Comparison of ENCODE assay signal across 8 cellular contexts in the genomic region with DNA sequence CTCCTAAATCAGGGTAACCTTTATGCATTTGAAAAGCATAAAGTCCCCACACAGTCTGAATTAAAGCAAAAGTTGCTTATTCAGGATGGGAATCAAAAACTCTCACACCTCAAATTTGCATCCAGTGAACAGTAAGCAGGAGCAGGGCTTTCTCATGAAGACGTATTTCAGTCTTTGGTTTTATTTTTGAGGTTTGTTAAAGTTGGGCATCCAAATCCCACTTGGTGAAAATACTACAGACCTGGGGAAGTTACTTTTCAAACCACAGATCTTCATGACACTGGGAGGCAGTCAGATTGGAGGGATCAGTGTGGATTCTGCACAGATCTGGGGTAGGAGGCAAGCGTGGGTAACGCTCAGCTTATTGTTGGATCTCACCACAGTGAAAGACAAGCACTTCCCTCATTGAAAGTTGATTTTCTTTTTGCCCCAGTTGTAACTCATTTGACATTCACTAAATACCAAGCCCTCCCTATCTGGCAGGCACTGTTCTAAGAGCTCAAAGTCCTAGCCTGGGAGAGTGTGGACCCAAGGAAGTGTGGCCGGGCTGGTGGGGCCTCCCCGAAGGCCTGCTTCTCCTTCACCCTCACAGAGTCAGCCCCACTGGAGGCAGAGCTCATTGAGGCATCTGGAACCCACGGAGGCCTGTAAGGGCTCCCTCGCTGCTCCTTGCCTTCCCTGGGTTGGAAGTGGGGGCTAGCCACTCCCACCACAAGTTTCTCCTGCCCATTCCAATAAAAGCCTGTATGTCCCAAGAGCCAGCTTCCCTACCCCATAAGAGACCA. TPM values are rescaled to one million over a fixed set of nuclear protein-coding genes. Genes with fewer than 3 reads are reported as not detected.
A peak's percentile ranks its signal among the peaks of the same experiment; 100 is the strongest.
DNase-seq lines count a peak whose midpoint lies in the region; ATAC-seq and TF ChIP-seq lines count a peak whose summit lies in the region.

No MANE protein-coding gene starts in this region.

- H3K9me3 ChIP-seq in spleen = no peaks in the 10 kb centered on the region

- H3K4me1 Mint-ChIP-seq in activated T-helper 17 cell treated with anti-CD3 and anti-CD28 coated beads, Interleukin-2, amount 50 U/mL, for 72 hours = peaks cover 53% of the 10 kb centered on the region

- H3K27me3 Mint-ChIP-seq in activated T-helper 17 cell treated with anti-CD3 and anti-CD28 coated beads, Interleukin-2, amount 50 U/mL, for 72 hours = no peaks in the 10 kb centered on the region

- peak overlapping the region; percentile 93 to 99 (median 96) for H3K27ac ChIP-seq in spleen

- 48 to 64% (median 56%) methylated on average over 7 of the region's 7 CpGs for WGBS in spleen, 5 donors

- H3K36me3 Mint-ChIP-seq in activated T-helper 17 cell treated with anti-CD3 and anti-CD28 coated beads, Interleukin-2, amount 50 U/mL, for 72 hours (ENCODE audit: low read depth) = peaks cover 88% of the 10 kb centered on the region

- H3K27me3 ChIP-seq in spleen (replicated peaks in 1 of 7) = no peaks in the 10 kb centered on the region

- peak overlapping the region; percentile 94 for H3K4me3 Mint-ChIP-seq in activated T-helper 17 cell treated with anti-CD3 and anti-CD28 coated beads, Interleukin-2, amount 50 U/mL, for 72 hours

- TF ChIP-seq POLR2A in spleen (IDR thresholded peaks at IDR 0.05) = no peak

- TF ChIP-seq CTCF in HFF-Myc (IDR thresholded peaks at IDR 0.05; ENCODE audit: low read depth, low read length, missing control alignments) (no peak), spleen (IDR thresholded peaks at IDR 0.05 in 8 of 11, conservative IDR thresholded peaks at IDR 0.05 in 3 of 11) (no peak)

- DNase-seq in HFF-Myc (ENCODE audit: extremely low read depth, low read depth) = no peak
- peak; percentile 87 for DNase-seq in spleen
- DNase-seq in DMS79 (lab: John Stamatoyannopoulos, UW) = no peak
- no peak for DNase-seq in activated CD4-positive, alpha-beta T cell treated with anti-CD3 and anti-CD28 coated beads, Interleukin-2, amount 50 U/mL, for 48 hours

- intact Hi-C loops in spleen (cut with DNase I; ENCODE audit: low total_unique reads) = no loop called here

- H3K27ac Mint-ChIP-seq in activated T-helper 17 cell treated with anti-CD3 and anti-CD28 coated beads, Interleukin-2, amount 50 U/mL, for 72 hours = peak overlapping the region; percentile 99

- no peak for ATAC-seq in activated T-helper 17 cell treated with anti-CD3 and anti-CD28 coated beads, Interleukin-2, amount 50 U/mL, for 72 hours (replicated peaks)
- ATAC-seq in GM18907 (IDR thresholded peaks at IDR 0.05; ENCODE audit: unreplicated experiment) = no peak
- no peak for ATAC-seq in HG02571 (IDR thresholded peaks at IDR 0.05; ENCODE audit: unreplicated experiment)

- no peaks in the 10 kb centered on the region for H3K9me3 Mint-ChIP-seq in activated T-helper 17 cell treated with anti-CD3 and anti-CD28 coated beads, Interleukin-2, amount 50 U/mL, for 72 hours

- H3K4me1 ChIP-seq in spleen = peaks cover 41 to 97% (median 93%) of the 10 kb centered on the region in 6 donors

- H3K4me3 ChIP-seq in HFF-Myc (replicated peaks; ENCODE audit: low read depth, low read length) = peak overlapping the region; percentile 38
- peak overlapping the region; percentile 6 for H3K4me3 ChIP-seq in iPS-11a (ENCODE audit: low read depth, low read length)
- peak overlapping the region in 7 of 8 donors; percentile 42 to 76 (median 47) for H3K4me3 ChIP-seq in spleen

- H3K36me3 ChIP-seq in spleen = peaks cover 0 to 33% (median 0%) of the 10 kb centered on the region in 6 donors

RNA-seq across cellular contexts. Expression of a gene that starts 0.8 kb away (rescaled TPM):
- 10 to 100 TPM; 34.9 to 89.7 TPM for total RNA-seq in activated T-helper 17 cell treated with anti-CD3 and anti-CD28 coated beads, Interleukin-2, amount 50 U/mL, for 72 hours
- 100 to 1,000 TPM in 5 of 7 donors, 10 to 100 TPM in 2; 70.5 to 171 (median 127) TPM for total RNA-seq in spleen
- 100 to 1,000 TPM; 142 to 365 (median 198) TPM for polyA plus RNA-seq in spleen

RNA-seq across cellular contexts. Expression of a gene that starts 16.9 kb away (rescaled TPM):
- total RNA-seq in activated T-helper 17 cell treated with anti-CD3 and anti-CD28 coated beads, Interleukin-2, amount 50 U/mL, for 72 hours = 10 to 100 TPM; 43.6 to 53.8 TPM
- 10 to 100 TPM; 20.3 to 40.3 (median 29.5) TPM for total RNA-seq in spleen
- polyA plus RNA-seq in spleen = 10 to 100 TPM; 12.9 to 18.6 (median 14.6) TPM
